In genomic region chr21:35197191-35197590, GRCh38 we compare ENCODE assay signal across 1 cellular context.
TF ChIP-seq lines count a peak whose summit lies in the region.

No MANE protein-coding gene starts in this region.

TF ChIP-seq in SK-N-SH treated with all-trans-retinoic acid at 6 μM for 48 hours, 23 proteins besides CTCF, POLR2A, EP300 and RAD21 (continued from another document):
- TF ChIP-seq CREB5 (CRISPR knock-in tag; IDR thresholded peaks at IDR 0.05; ENCODE audit: low read depth): no peak
- TF ChIP-seq PATZ1 (CRISPR knock-in tag; IDR thresholded peaks at IDR 0.05; ENCODE audit: borderline replicate concordance): no peak
- no peak for TF ChIP-seq ZFP30 (CRISPR knock-in tag; IDR thresholded peaks at IDR 0.05)
- no peak for TF ChIP-seq CSRNP3 (CRISPR knock-in tag; IDR thresholded peaks at IDR 0.05)
- no peak for TF ChIP-seq TSHZ2 (CRISPR knock-in tag; IDR thresholded peaks at IDR 0.05)
- no peak for TF ChIP-seq ISL1 (CRISPR knock-in tag; IDR thresholded peaks at IDR 0.05)
- no peak for TF ChIP-seq ZFP3 (CRISPR knock-in tag; IDR thresholded peaks at IDR 0.05)
- TF ChIP-seq ARNTL (CRISPR knock-in tag; IDR thresholded peaks at IDR 0.05; ENCODE audit: borderline replicate concordance, low read depth): no peak
- no peak for TF ChIP-seq GLIS3 (CRISPR knock-in tag; IDR thresholded peaks at IDR 0.05)
- TF ChIP-seq POU6F1 (CRISPR knock-in tag; IDR thresholded peaks at IDR 0.05; ENCODE audit: borderline replicate concordance, low read depth): no peak
